In the genomic region with DNA sequence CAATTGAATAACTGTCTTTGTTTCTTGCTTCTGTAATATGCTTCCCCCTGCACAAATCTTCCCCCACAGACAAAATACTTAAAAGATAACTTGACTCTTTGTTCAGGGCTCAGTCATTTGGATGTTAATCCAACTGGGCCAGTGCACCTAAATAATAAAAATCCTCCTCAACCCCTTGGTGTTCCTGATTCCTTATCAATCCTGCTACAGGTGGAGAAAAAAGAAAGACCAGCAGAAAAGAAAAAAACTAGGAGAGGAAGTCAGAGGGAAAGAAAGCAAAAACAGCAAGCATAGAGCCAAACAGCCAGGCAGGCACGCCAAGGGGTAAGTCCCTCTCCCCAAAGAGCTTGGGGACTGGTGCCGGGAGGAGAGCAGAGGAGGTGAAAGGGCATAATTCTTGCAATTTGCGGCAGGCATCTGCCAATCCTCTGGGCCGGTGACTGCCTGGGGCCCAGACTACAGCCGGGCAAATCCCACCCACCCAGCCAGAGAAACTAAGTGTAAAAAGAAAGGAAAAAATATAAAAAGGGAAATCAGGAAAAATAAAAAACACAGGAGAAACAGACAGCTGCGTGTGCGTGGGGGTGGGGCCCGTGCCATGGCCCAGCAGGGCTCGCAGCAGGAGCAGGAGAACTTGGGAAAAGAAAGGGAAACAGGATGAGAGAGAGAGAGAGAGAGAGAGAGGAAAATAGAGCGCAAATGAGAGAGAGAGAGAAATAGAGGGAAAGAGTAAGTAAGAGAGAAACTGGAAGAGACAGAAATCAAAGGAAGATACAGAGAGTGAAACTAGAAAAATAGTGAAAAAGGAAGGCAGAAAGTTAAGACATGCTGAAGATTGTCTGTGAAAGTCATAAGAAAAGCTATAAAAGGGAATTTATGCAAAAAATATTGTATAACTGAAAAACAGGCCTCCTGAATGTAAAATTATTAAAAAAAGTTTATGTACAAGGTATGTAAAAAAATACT, we compare ENCODE assay signal across 1 cellular context.
TF ChIP-seq lines count a peak whose summit lies in the region.

No MANE protein-coding gene starts in this region.

TF ChIP-seq in H1, 55 proteins besides CTCF, POLR2A, EP300 and RAD21:
- TF ChIP-seq CREB1 (IDR thresholded peaks at IDR 0.05) (no peak), SAP30 (IDR thresholded peaks at IDR 0.05; ENCODE audit: insufficient read depth, insufficient replicate concordance, low read length) (no peak), SIX5 (IDR thresholded peaks at IDR 0.05; ENCODE audit: low read depth, low read length) (no peak), SP2 (IDR thresholded peaks at IDR 0.05; ENCODE audit: low read length) (no peak), KDM1A (IDR thresholded peaks at IDR 0.05; ENCODE audit: borderline replicate concordance, low read length) (no peak), JUND (IDR thresholded peaks at IDR 0.05; ENCODE audit: low read length) (peak; percentile 25; the same call in 1 of the 2 replicates)
